1 cellular context compared by ENCODE assay signal in genomic region chr7:5656233-5656632, GRCh38.
TF ChIP-seq lines count a peak whose summit lies in the region.

No MANE protein-coding gene starts in this region.

TF ChIP-seq in GM23338, 12 proteins besides CTCF, POLR2A, EP300 and RAD21 (continued from another document):
- no peak for TF ChIP-seq REST (IDR thresholded peaks at IDR 0.05; ENCODE audit: unreplicated experiment)
